ENCODE assay signal across 28 cellular contexts in genomic region chrX:147901476-147902126, GRCh38. TPM values are rescaled to one million over a fixed set of nuclear protein-coding genes. Genes with fewer than 3 reads are reported as not detected.
DNase-seq lines count a peak whose midpoint lies in the region; ATAC-seq and TF ChIP-seq lines count a peak whose summit lies in the region.
"Had no signal": no experiment of that assay in that cellular context is flagged by ENCODE, and none has a peak within 500 bp of the region (broad histone marks: within the 10 kb centered on the region; RNA-seq: fewer than 3 reads in every experiment).

No MANE protein-coding gene starts in this region.

- H3K36me3 ChIP-seq in thyroid gland, result no peaks in the 10 kb centered on the region
- H3K36me3 ChIP-seq: heart right ventricle, ovary, suprapubic skin had no signal

- no peaks in the 10 kb centered on the region for H3K9me3 ChIP-seq in thyroid gland
- H3K9me3 ChIP-seq: body of pancreas, ovary, suprapubic skin had no signal

- intact Hi-C loops in left colon (cut with DNase I, micrococcal nuclease) (no loop called here), thyroid gland (cut with DNase I) (no loop called here)

- H3K4me1 ChIP-seq in thyroid gland, result no peaks in the 10 kb centered on the region
- H3K4me1 ChIP-seq: body of pancreas, heart right ventricle, suprapubic skin had no signal

- H3K27me3 ChIP-seq in thyroid gland, result no peaks in the 10 kb centered on the region
- H3K27me3 ChIP-seq: body of pancreas, heart right ventricle, ovary, suprapubic skin had no signal

- TF ChIP-seq POLR2A in thyroid gland (IDR thresholded peaks at IDR 0.05), result no peak

- ATAC-seq in left colon, result peak; percentile 52
- ATAC-seq: activated CD4-positive, CD25-positive, alpha-beta regulatory T cell treated with anti-CD3 and anti-CD28 coated beads, Interleukin-2, amount 50 U/mL, for 24 hours; body of pancreas; CD8-positive, alpha-beta T cell; heart right ventricle; stimulated activated naive B cell treated with anti-CD40 and anti-IgM and Interleukin-4, amounts not matched to agents 10 μg/mL and 1 μg/mL and 100 μg/mL, for 72 hours had no signal

- peak; percentile 4 for DNase-seq in NCI-H82 (lab: John Stamatoyannopoulos, UW)
- DNase-seq in NCI-H82 treated with DMSO at 0.1 percent for 48 hours (lab: John Stamatoyannopoulos, UW; ENCODE audit: unreplicated experiment), result no peak
- DNase-seq in RPMI7951 (ENCODE audit: low read depth), result peak; percentile 48
- no peak for DNase-seq in left colon
- peak; percentile 46 to 58 for DNase-seq in thyroid gland
- DNase-seq in HCEC 1CT, result no peak
- no peak for DNase-seq in middle frontal gyrus (ENCODE audit: extremely low spot score, low spot score)
- DNase-seq in glomerular visceral epithelial cell (ENCODE audit: extremely low spot score), result no peak
- DNase-seq: activated CD4-positive, alpha-beta T cell treated with anti-CD3 and anti-CD28 coated beads, Interleukin-2, amount 50 U/mL, for 48 hours; activated CD8-positive, alpha-beta memory T cell treated with anti-CD3 and anti-CD28 coated beads, Interleukin-2, amount 50 U/mL, for 4 hours; activated naive CD4-positive, alpha-beta T cell treated with Interleukin-2 at 50 U/mL for 16 hours; CD8-positive, alpha-beta T cell; dermis blood vessel endothelial cell; foreskin melanocyte; heart right ventricle; Kasumi-1; NCI-H146; NCI-H2107; NCI-H774; ovary; retina; stimulated activated naive B cell treated with anti-CD40 and anti-IgM and Interleukin-4, amounts not matched to agents 10 μg/mL and 1 μg/mL and 100 μg/mL, for 72 hours had no signal

- no peak overlapping the region for H3K27ac ChIP-seq in thyroid gland
- H3K27ac ChIP-seq: body of pancreas, heart right ventricle, ovary, RWPE1, skin epidermis, suprapubic skin had no signal

- H3K4me3 ChIP-seq in thyroid gland (replicated peaks in 1 of 3), result no peak overlapping the region
- H3K4me3 ChIP-seq: body of pancreas, heart right ventricle, lung, ovary, skin epidermis, suprapubic skin had no signal

- no peak for TF ChIP-seq CTCF in thyroid gland (IDR thresholded peaks at IDR 0.05)

- WGBS in thyroid gland, 2 donors, result 65% methylated on average over 5 of the region's 5 CpGs

RNA-seq across cellular contexts. Expression of gene FMR1, which starts 10.1 kb away (rescaled TPM):
- 18.1 and 23.1 TPM in 2 replicates for total RNA-seq in RPMI7951 (2014; rRNA removed; shearing (Covaris generic))
- total RNA-seq in left colon (10 to 100 TPM; 35.0 to 40.2 TPM), thyroid gland (10 to 100 TPM; 49.7 to 78.1 (median 69.2) TPM)

Comparison
In these comparisons a context has a peak if more than half of its experiments do, and no peak if none do; other contexts are left out.
1. DNase-seq: peak in NCI-H82 (single experiment), RPMI7951 (single experiment) and thyroid gland (2 of 2); none in NCI-H82 treated with DMSO at 0.1 percent for 48 hours (single experiment), left colon (0 of 2), HCEC 1CT (single experiment), middle frontal gyrus (single experiment) and glomerular visceral epithelial cell (single experiment).